23 cellular contexts compared by ENCODE assay signal in genomic region chr3:77372634-77373346, GRCh38.
"Had no signal": no experiment of that assay in that cellular context is flagged by ENCODE, and none has a peak within 500 bp of the region (broad histone marks: within the 10 kb centered on the region; RNA-seq: fewer than 3 reads in every experiment).

No MANE protein-coding gene starts in this region.

- H3K9me3 Mint-ChIP-seq: type B pancreatic cell had no signal

- H3K27ac Mint-ChIP-seq: activated CD4-positive, alpha-beta T cell treated with anti-CD3 and anti-CD28 coated beads for 36 hours; activated naive CD4-positive, alpha-beta T cell treated with anti-CD3 and anti-CD28 coated beads for 36 hours; activated naive CD8-positive, alpha-beta T cell treated with anti-CD3 and anti-CD28 coated beads, Interleukin-2, amount 50 U/mL, for 24 hours; activated T-cell treated with anti-CD3 and anti-CD28 coated beads, Interleukin-2, amount 50 U/mL, for 24 hours; activated T-helper 2 cell treated with anti-CD3 and anti-CD28 coated beads, Interferon-gamma antibody, Interleukin-2, Interleukin-4, amounts not matched to agents 10 μg/mL and 5 μg/mL and 100 μg/mL, durations not matched to agents 14 hours and 24 hours and 36 hours; naive thymus-derived CD4-positive, alpha-beta T cell; T-helper 17 cell; type B pancreatic cell had no signal

- ATAC-seq: activated CD4-positive, alpha-beta T cell treated with anti-CD3 and anti-CD28 coated beads for 36 hours; activated naive CD8-positive, alpha-beta T cell treated with anti-CD3 and anti-CD28 coated beads, Interleukin-2, amount 50 U/mL, for 24 hours; foreskin keratinocyte; naive thymus-derived CD4-positive, alpha-beta T cell; T-helper 17 cell had no signal

- H3K27me3 Mint-ChIP-seq: activated CD4-positive, alpha-beta T cell treated with anti-CD3 and anti-CD28 coated beads for 36 hours; activated naive CD8-positive, alpha-beta T cell treated with anti-CD3 and anti-CD28 coated beads, Interleukin-2, amount 50 U/mL, for 24 hours; activated T-cell treated with anti-CD3 and anti-CD28 coated beads, Interleukin-2, amount 50 U/mL, for 24 hours; naive thymus-derived CD4-positive, alpha-beta T cell; T-helper 17 cell; type B pancreatic cell had no signal

- H3K36me3 ChIP-seq: cardiac muscle cell, left ventricle myocardium inferior, prostate gland, spleen had no signal

- H3K4me3 Mint-ChIP-seq: activated CD4-positive, alpha-beta T cell treated with anti-CD3 and anti-CD28 coated beads for 36 hours; activated naive CD4-positive, alpha-beta T cell treated with anti-CD3 and anti-CD28 coated beads for 36 hours; activated naive CD8-positive, alpha-beta T cell treated with anti-CD3 and anti-CD28 coated beads, Interleukin-2, amount 50 U/mL, for 24 hours; activated T-cell treated with anti-CD3 and anti-CD28 coated beads, Interleukin-2, amount 50 U/mL, for 24 hours; naive thymus-derived CD4-positive, alpha-beta T cell; T-helper 17 cell; type B pancreatic cell had no signal

- H3K27me3 ChIP-seq: cardiac muscle cell, foreskin keratinocyte, spleen, testis had no signal

- H3K27ac ChIP-seq: cardiac muscle cell, foreskin keratinocyte, left ventricle myocardium inferior, prostate gland, spleen, testis had no signal

- H3K36me3 Mint-ChIP-seq: naive thymus-derived CD4-positive, alpha-beta T cell; type B pancreatic cell had no signal

- H3K4me3 ChIP-seq: cardiac muscle cell, left ventricle myocardium inferior, prostate gland, spleen, testis had no signal

- H3K9me3 ChIP-seq: left ventricle myocardium inferior, prostate gland, testis had no signal

- DNase-seq: activated CD4-positive, alpha-beta T cell treated with anti-CD3 and anti-CD28 coated beads for 36 hours; activated CD4-positive, alpha-beta T cell treated with anti-CD3 and anti-CD28 coated beads, Interleukin-2, amount 50 U/mL, for 4 hours; activated CD8-positive, alpha-beta memory T cell treated with anti-CD3 and anti-CD28 coated beads for 24 hours; activated CD8-positive, alpha-beta memory T cell treated with anti-CD3 and anti-CD28 coated beads, Interleukin-2, amount 50 U/mL, for 4 hours; activated naive CD4-positive, alpha-beta T cell treated with anti-CD3 and anti-CD28 coated beads for 36 hours; activated naive CD8-positive, alpha-beta T cell treated with anti-CD3 and anti-CD28 coated beads, Interleukin-2, amount 50 U/mL, for 24 hours; activated T-cell treated with anti-CD3 and anti-CD28 coated beads, Interleukin-2, amount 50 U/mL, for 24 hours; dermis blood vessel endothelial cell; effector CD8-positive, alpha-beta T cell; foreskin keratinocyte; kidney glomerular epithelial cell; left ventricle myocardium inferior; naive thymus-derived CD4-positive, alpha-beta T cell; spleen; stimulated activated CD4-positive, alpha-beta T cell treated with anti-CD3 and anti-CD28 coated beads, Interleukin-4, amount 100 ng/mL, for 1 hour; stimulated activated naive CD4-positive, alpha-beta T cell; SW 1271; T-helper 17 cell; testis had no signal

- H3K4me1 Mint-ChIP-seq: activated CD4-positive, alpha-beta T cell treated with anti-CD3 and anti-CD28 coated beads for 36 hours; activated naive CD8-positive, alpha-beta T cell treated with anti-CD3 and anti-CD28 coated beads, Interleukin-2, amount 50 U/mL, for 24 hours; naive thymus-derived CD4-positive, alpha-beta T cell; T-helper 17 cell had no signal

- H3K4me1 ChIP-seq: left ventricle myocardium inferior, prostate gland, spleen, testis had no signal
